20 cellular contexts compared by ENCODE assay signal in the genomic region with DNA sequence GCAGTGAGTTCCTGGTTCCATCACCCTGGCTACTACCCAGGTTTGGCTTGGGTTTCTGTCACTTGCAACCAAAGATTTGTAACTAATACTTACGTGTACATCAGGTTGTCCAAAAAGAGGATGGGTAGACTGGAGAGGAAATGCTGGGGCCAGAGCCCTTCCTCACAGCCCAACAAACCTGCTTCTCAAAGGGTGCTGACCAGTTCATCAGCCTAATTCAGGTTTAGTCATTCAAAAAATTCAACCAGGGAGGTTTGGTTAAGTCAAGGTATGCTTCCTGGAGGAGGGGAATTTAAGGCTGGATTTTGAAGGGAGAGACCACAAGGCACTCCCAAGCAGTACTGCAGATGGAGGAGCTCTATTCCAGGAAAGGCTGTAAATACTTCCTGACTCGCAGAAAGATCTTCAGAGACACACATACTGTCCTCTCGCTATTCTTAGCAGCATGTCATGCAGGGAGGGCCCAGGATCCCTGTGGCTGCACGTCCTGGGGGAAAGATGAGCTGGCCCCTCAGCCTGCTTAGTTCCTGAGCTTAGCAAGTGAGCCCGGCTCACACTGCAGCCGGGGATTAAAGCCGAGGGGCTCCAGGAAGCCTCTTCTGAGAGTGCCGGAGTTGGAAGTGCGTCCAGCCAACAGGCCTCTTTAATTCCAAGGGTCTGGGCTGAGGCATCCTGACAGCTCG. TPM values are rescaled to one million over a fixed set of nuclear protein-coding genes. Genes with fewer than 3 reads are reported as not detected.
A peak's percentile ranks its signal among the peaks of the same experiment; 100 is the strongest.
DNase-seq lines count a peak whose midpoint lies in the region; FAIRE-seq and TF ChIP-seq lines count a peak whose summit lies in the region.
"Had no signal": no experiment of that assay in that cellular context is flagged by ENCODE, and none has a peak within 500 bp of the region (broad histone marks: within the 10 kb centered on the region; RNA-seq: fewer than 3 reads in every experiment).

No MANE protein-coding gene starts in this region.

- H3K27ac ChIP-seq in angular gyrus (ENCODE audit: low read depth, low read length) = peak overlapping the region; percentile 70
- no peak overlapping the region for H3K27ac ChIP-seq in keratinocyte (ENCODE audit: control insufficient read depth, insufficient read depth, low read length)
- H3K27ac ChIP-seq in substantia nigra (ENCODE audit: low read depth, low read length, poor library complexity, severe bottlenecking) = peak overlapping the region; percentile 94
- H3K27ac ChIP-seq: lower lobe of right lung, thoracic aorta had no signal

- no peak overlapping the region for H3K9ac ChIP-seq in keratinocyte (ENCODE audit: control insufficient read depth, extremely low read depth, insufficient read depth, low read length)

- no peaks in the 10 kb centered on the region for H3K9me1 ChIP-seq in keratinocyte (ENCODE audit: control insufficient read depth, extremely low read depth, insufficient read depth, low read length)

- H3K4me1 ChIP-seq in keratinocyte (ENCODE audit: control insufficient read depth, extremely low read depth, insufficient read depth, low read length) = peaks cover 32% of the 10 kb centered on the region

- H3K36me3 ChIP-seq in keratinocyte (ENCODE audit: control insufficient read depth in 2 of 2, extremely low read depth in 1 of 2, insufficient read depth in 2 of 2, low read length in 2 of 2) = no peaks in the 10 kb centered on the region
- H3K36me3 ChIP-seq: lower lobe of right lung, thoracic aorta had no signal

- no peaks in the 10 kb centered on the region for H4K20me1 ChIP-seq in keratinocyte (ENCODE audit: control insufficient read depth, extremely low read depth, insufficient read depth, low read length)

- DNase-seq in activated CD8-positive, alpha-beta memory T cell treated with anti-CD3 and anti-CD28 coated beads for 24 hours = peak; percentile 9
- no peak for DNase-seq in activated CD8-positive, alpha-beta memory T cell treated with anti-CD3 and anti-CD28 coated beads, Interleukin-2, amount 50 U/mL, for 4 hours
- DNase-seq in keratinocyte (ENCODE audit: low read depth, low spot score) (no peak), substantia nigra (lab: John Stamatoyannopoulos, UW) (no peak), DMS114 treated with DMSO at 0.1 percent for 48 hours (lab: John Stamatoyannopoulos, UW; ENCODE audit: unreplicated experiment) (no peak), NCI-H345 (lab: John Stamatoyannopoulos, UW) (no peak)
- no peak for DNase-seq in activated naive CD4-positive, alpha-beta T cell (lab: John Stamatoyannopoulos, UW)
- DNase-seq: activated gamma-delta T cell treated with Interleukin-2 at 50 U/mL for 16 hours; CD4-positive, CD25-positive, alpha-beta regulatory T cell; H9; lower lobe of right lung; MM.1S; natural killer cell; NCI-H187 treated with DMSO at 0.1 percent for 48 hours; NCI-H524; stimulated activated CD4-positive, alpha-beta T cell treated with anti-CD3 and anti-CD28 coated beads, Interleukin-1b, Interleukin-23, amount 100 ng/mL, for 48 hours had no signal

- no peak overlapping the region for H2AFZ ChIP-seq in keratinocyte (ENCODE audit: control insufficient read depth, low read length)

- no peak overlapping the region for H3K4me2 ChIP-seq in keratinocyte (ENCODE audit: control insufficient read depth, extremely low read depth, insufficient read depth, low read depth, low read length)
- H3K4me2 ChIP-seq: A549 had no signal

- H3K27me3 ChIP-seq in keratinocyte (ENCODE audit: control insufficient read depth, extremely low read depth, insufficient read depth, low read length) = no peaks in the 10 kb centered on the region

- peak; percentile 44 for FAIRE-seq in keratinocyte (lab: Jason Lieb, UNC)
- FAIRE-seq: A549, GM12891 had no signal

- no peak for TF ChIP-seq CTCF in keratinocyte (optimal IDR thresholded peaks at IDR 0.05 in 1 of 3, IDR thresholded peaks at IDR 0.05 in 1 of 3, conservative IDR thresholded peaks at IDR 0.05 in 1 of 3; ENCODE audit: extremely low read depth in 1 of 3, insufficient read depth in 2 of 3, low read length in 3 of 3)

- no peak overlapping the region for H3K4me3 ChIP-seq in keratinocyte (ENCODE audit: control insufficient read depth in 2 of 3, extremely low read depth in 1 of 3, insufficient read depth in 2 of 3, low read depth in 1 of 3, low read length in 3 of 3)
- H3K4me3 ChIP-seq: A549, lower lobe of right lung, thoracic aorta had no signal

- no peaks in the 10 kb centered on the region for H3K79me2 ChIP-seq in keratinocyte (ENCODE audit: control insufficient read depth, insufficient read depth, low read length)

- dilution Hi-C loops in keratinocyte (cut with MboI; ENCODE audit: extremely low pct_ligation_motif_present, low sequenced_read_pairs) = no loop called here

- no peaks in the 10 kb centered on the region for H3K9me3 ChIP-seq in keratinocyte (ENCODE audit: control insufficient read depth, low read depth, low read length)
- H3K9me3 ChIP-seq: lower lobe of right lung, thoracic aorta had no signal

RNA-seq across cellular contexts. Expression of a gene that starts 40.0 kb away (rescaled TPM):
- polyA plus RNA-seq in keratinocyte = 4.2 to 6.5 TPM (median 5.4 TPM) in 3 replicates
- 1.3 TPM for polyA plus RNA-seq in keratinocyte (2011; ENCODE audit: low read depth)
- polyA plus RNA-seq in keratinocyte (2011; cell fraction: cytosol; rRNA removed) = 3.2 and 6.0 TPM in 2 replicates
- polyA plus RNA-seq in keratinocyte (2011; cell fraction: nucleus; rRNA removed) = 4.4 and 4.7 TPM in 2 replicates
- polyA plus RNA-seq in keratinocyte (2012; ENCODE audit: low replicate concordance) = 1.4 and 8.5 TPM in 2 replicates
- polyA minus RNA-seq in keratinocyte = 4.6 to 9.2 TPM (median 5.1 TPM) in 3 replicates
- polyA minus RNA-seq in keratinocyte (2011; cell fraction: cytosol; rRNA and poly(A)+ RNA removed) = 4.2 TPM
- 2.1 and 3.1 TPM in 2 replicates for polyA minus RNA-seq in keratinocyte (2011; cell fraction: nucleus; rRNA and poly(A)+ RNA removed)
